Comparison of ENCODE assay signal across 1 cellular context in genomic region chr5:140557136-140557805, GRCh38.
TF ChIP-seq lines count a peak whose summit lies in the region.

Gene SRA1 (minus strand): TSS chr5:140557473. CDS start chr5:140557452, 21 bp downstream.

TF ChIP-seq in HEK293, 187 proteins besides CTCF, POLR2A, EP300 and RAD21 (continued from another document):
- peak; percentile 54; the same call in 1 of the 2 replicates for TF ChIP-seq HIC1 (tag by site-specific recombination; IDR thresholded peaks at IDR 0.05)
- TF ChIP-seq ZNF600 (tag by site-specific recombination; IDR thresholded peaks at IDR 0.05): peak; percentile 72
- peak; percentile 79 for TF ChIP-seq PATZ1 (tag by site-specific recombination; IDR thresholded peaks at IDR 0.05)
- 0 out of 2 replicates have a peak, but pooled peaks have one; percentile 55 for TF ChIP-seq ZNF561 (tag by site-specific recombination; IDR thresholded peaks at IDR 0.05; ENCODE audit: borderline replicate concordance)
- peak; percentile 71 for TF ChIP-seq ZBTB48 (tag by site-specific recombination; IDR thresholded peaks at IDR 0.05)
- TF ChIP-seq SP2 (tag by site-specific recombination; IDR thresholded peaks at IDR 0.05): peak; percentile 89
- TF ChIP-seq BCL6B (tag by site-specific recombination; IDR thresholded peaks at IDR 0.05): no peak
- TF ChIP-seq ZSCAN5A (tag by site-specific recombination; IDR thresholded peaks at IDR 0.05): no peak
- peak; percentile 37; the same call in 1 of the 2 replicates for TF ChIP-seq OSR2 (tag by site-specific recombination; IDR thresholded peaks at IDR 0.05)
- peak; percentile 31; the same call in 1 of the 2 replicates for TF ChIP-seq PBX3 (CRISPR knock-in tag; IDR thresholded peaks at IDR 0.05)
- peak; percentile 68; the same call in 1 of the 2 replicates for TF ChIP-seq KLF7 (tag by site-specific recombination; IDR thresholded peaks at IDR 0.05; ENCODE audit: borderline replicate concordance)
- no peak for TF ChIP-seq ZNF837 (tag by site-specific recombination; IDR thresholded peaks at IDR 0.05)
- no peak for TF ChIP-seq ZNF19 (tag by site-specific recombination; IDR thresholded peaks at IDR 0.05; ENCODE audit: low read depth)
- TF ChIP-seq ZNF692 (tag by site-specific recombination; IDR thresholded peaks at IDR 0.05): peak; percentile 74; the same call in 1 of the 2 replicates
- TF ChIP-seq ZBTB21 (tag by site-specific recombination; IDR thresholded peaks at IDR 0.05): peak; percentile 49; the same call in 1 of the 2 replicates
- peak; percentile 40; the same call in 1 of the 2 replicates for TF ChIP-seq ZBTB8A (tag by site-specific recombination; IDR thresholded peaks at IDR 0.05)
- TF ChIP-seq ZNF639 (tag by site-specific recombination; IDR thresholded peaks at IDR 0.05): peak; percentile 53; the same call in 1 of the 2 replicates
- peak; percentile 44; the same call in 1 of the 2 replicates for TF ChIP-seq ZBTB10 (tag by site-specific recombination; IDR thresholded peaks at IDR 0.05)
- no peak for TF ChIP-seq ZFHX2 (tag by site-specific recombination; conservative IDR thresholded peaks at IDR 0.05)
- 0 out of 2 replicates have a peak, but pooled peaks have one; percentile 27 for TF ChIP-seq ZNF76 (tag by site-specific recombination; IDR thresholded peaks at IDR 0.05; ENCODE audit: borderline replicate concordance, low read depth)
TF ChIP-seq in HEK293: peak in this region for 51.
